Comparison of ENCODE assay signal across 8 cellular contexts in the genomic region with DNA sequence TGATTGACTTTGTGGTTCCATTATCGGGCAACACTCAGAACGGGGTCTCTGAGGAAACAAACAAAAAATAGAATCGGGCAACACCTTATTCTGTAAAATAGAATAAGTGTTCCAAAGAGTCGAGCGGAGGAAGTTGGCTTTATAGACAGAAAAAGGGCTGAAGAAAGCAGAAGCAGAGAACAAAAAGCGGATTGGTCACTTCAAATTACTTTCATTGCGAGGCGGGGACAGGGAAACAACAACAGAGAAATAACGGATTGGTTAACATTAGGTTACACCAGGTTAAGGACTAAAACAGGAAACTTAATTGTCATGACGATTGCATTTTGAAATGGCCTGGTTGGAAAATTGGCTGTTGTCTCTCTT. TPM values are rescaled to one million over a fixed set of nuclear protein-coding genes. Genes with fewer than 3 reads are reported as not detected.
DNase-seq lines count a peak whose midpoint lies in the region; ATAC-seq, FAIRE-seq and TF ChIP-seq lines count a peak whose summit lies in the region.

No MANE protein-coding gene starts in this region.

- H3K36me3 ChIP-seq in HepG2 (replicated peaks in 1 of 2; ENCODE audit: control insufficient read depth in 1 of 2, insufficient read depth in 2 of 2, low read length in 2 of 2), result no peaks in the 10 kb centered on the region

- no peak for TF ChIP-seq RAD21 in HepG2 (CRISPR knock-in tag; IDR thresholded peaks at IDR 0.05)

- FAIRE-seq in HepG2 (lab: Jason Lieb, UNC), result peak; percentile 51

- BruUV-seq in HepG2 (replicated peaks; lab: Mats Ljungman, UMichigan), result TSS peak; percentile 97

- TF ChIP-seq POLR2A in HepG2 (IDR thresholded peaks at IDR 0.05; ENCODE audit: insufficient read depth in 1 of 2, low read depth in 2 of 2, low read length in 2 of 2), result no peak

- 0 out of 2 replicates have a peak, but pooled peaks cover 3% of the 10 kb centered on the region for H4K20me1 ChIP-seq in HepG2 (ENCODE audit: insufficient read depth, low read length)

- POLR2A ChIA-PET in HepG2 (lab: Yijun Ruan, JAX), result interaction anchor here (0.8 to 1.5 kb wide), 9 partner anchors 11 to 274 kb away, joined by 3 to 12 read pairs (median 4); a partner anchor contains a TSS

- H2AFZ ChIP-seq in HepG2 (ENCODE audit: low read length), result peak overlapping the region; percentile 100

- DNase-seq in activated CD4-positive, alpha-beta T cell treated with anti-CD3 and anti-CD28 coated beads for 48 hours, result peak; percentile 6
- DNase-seq in activated CD4-positive, alpha-beta T cell treated with anti-CD3 and anti-CD28 coated beads, Interleukin-2, amount 50 U/mL, for 4 hours, result no peak
- DNase-seq in SIG-M5 (lab: John Stamatoyannopoulos, UW), result peak; percentile 72
- DNase-seq in dedifferentiated amniotic fluid mesenchymal stem cell (ENCODE audit: extremely low spot score), result peak; percentile 50
- no peak for DNase-seq in HepG2 (ENCODE audit: low spot score)
- DNase-seq in substantia nigra (lab: John Stamatoyannopoulos, UW), result peak in 7 of 49 donors; percentile 13 to 62 (median 31)
- DNase-seq in HPDE6-E6E7 (ENCODE audit: extremely low spot score), result no peak

- peak overlapping the region; percentile 84 for H3K9ac ChIP-seq in HepG2 (ENCODE audit: insufficient read depth, low read depth, low read length)

- H3K27me3 ChIP-seq in HepG2 (ENCODE audit: control insufficient read depth in 1 of 2, insufficient read depth in 2 of 2, low read length in 2 of 2), result no peaks in the 10 kb centered on the region

- H3K4me3 ChIP-seq in HepG2 (replicated peaks in 1 of 3; ENCODE audit: insufficient read depth in 1 of 3, low read depth in 2 of 3, low read length in 3 of 3), result peak overlapping the region; percentile 63 to 78 (median 73)

- peak overlapping the region; percentile 87 for H3K27ac ChIP-seq in HepG2 (ENCODE audit: extremely low read length, insufficient read depth, low read length)
- H3K27ac ChIP-seq in substantia nigra (ENCODE audit: low read depth, low read length, poor library complexity, severe bottlenecking), result peak overlapping the region; percentile 88

- no peak for TF ChIP-seq CTCF in HepG2 (CRISPR knock-in tag; IDR thresholded peaks at IDR 0.05)

- H3K4me2 ChIP-seq in HepG2 (ENCODE audit: low read depth, low read length), result peak overlapping the region; percentile 89

- CTCF ChIA-PET in HepG2 (lab: Yijun Ruan, JAX; ENCODE audit: low intra/inter-chr PET ratio, low total read pairs), result no interaction called here

- H3K79me2 ChIP-seq in HepG2 (ENCODE audit: insufficient read depth, low read length), result peaks cover 4% of the 10 kb centered on the region

- TF ChIP-seq EP300 in HepG2 (IDR thresholded peaks at IDR 0.05; ENCODE audit: low read depth in 2 of 2, low read length in 2 of 2) (no peak), HepG2 (CRISPR knock-in tag; IDR thresholded peaks at IDR 0.05; ENCODE audit: borderline replicate concordance) (no peak)

- H3K9me3 ChIP-seq in HepG2 (ENCODE audit: low read length), result no peaks in the 10 kb centered on the region

- WGBS in HepG2 (ENCODE audit: low lambda C conversion rate), result 3% methylated on average over 10 of the region's 10 CpGs

- H3K4me1 ChIP-seq in HepG2 (ENCODE audit: insufficient read depth, low read length), result peaks cover 43% of the 10 kb centered on the region

- in situ Hi-C loops in HepG2 (cut with HindIII; ENCODE audit: extremely low pct_ligation_motif_present, low pct_unique_long_range_greater_than_20kb), result no loop called here

- ATAC-seq in HG03354 (IDR thresholded peaks at IDR 0.05; ENCODE audit: poor library complexity, severe bottlenecking, unreplicated experiment), result peak; percentile 1
- ATAC-seq in HepG2, result no peak

- intact Hi-C loops in HepG2 (cut with micrococcal nuclease; ENCODE audit: unreplicated experiment), result loop anchor here (2.0 to 10.0 kb wide), 4 partner anchors 78 to 400 kb away; a partner anchor contains a TSS

TF ChIP-seq in HepG2, 621 proteins besides CTCF, POLR2A, EP300 and RAD21:
- TF ChIP-seq ZNF878 (CRISPR knock-in tag; IDR thresholded peaks at IDR 0.05) (0 out of 2 replicates have a peak, but pooled peaks have one; percentile 35), MTA1 (CRISPR knock-in tag; IDR thresholded peaks at IDR 0.05; ENCODE audit: borderline replicate concordance) (no peak)

RNA-seq across cellular contexts. Expression of a gene that starts 0.4 kb away (rescaled TPM):
- total RNA-seq in HepG2 (2016; rRNA removed; fragmentation: Illumina TruSeq; extraction: Trizol), result 16.4 and 17.3 TPM in 2 replicates
- 9.0 and 11.1 TPM in 2 replicates for total RNA-seq in HepG2 (2016; cell fraction: cytosol; rRNA removed; fragmentation: Illumina TruSeq; extraction: Trizol; ENCODE audit: low read depth)
- total RNA-seq in HepG2 (2016; cell fraction: insoluble cytoplasmic fraction; rRNA removed; fragmentation: Illumina TruSeq; extraction: Trizol), result 15.4 and 18.9 TPM in 2 replicates
- 11.9 and 12.0 TPM in 2 replicates for total RNA-seq in HepG2 (2016; cell fraction: membrane; rRNA removed; fragmentation: Illumina TruSeq; extraction: Trizol)
- 17.7 and 19.0 TPM in 2 replicates for total RNA-seq in HepG2 (2016; cell fraction: nucleus; rRNA removed; fragmentation: Illumina TruSeq; extraction: Trizol)
- 8.2 and 10.1 TPM in 2 replicates for polyA plus RNA-seq in HepG2 (2011; rRNA removed)
- polyA plus RNA-seq in HepG2 (2011; cell fraction: cytosol; rRNA removed), result 6.9 and 8.4 TPM in 2 replicates
- polyA plus RNA-seq in HepG2 (2011; cell fraction: nucleus; rRNA removed), result 3.6 TPM in 2 replicates
- polyA plus RNA-seq in HepG2 (2012), result 3.2 and 6.3 TPM in 2 replicates
- 6.6 and 7.7 TPM in 2 replicates for polyA plus RNA-seq in HepG2 (2016; cell fraction: cytosol; fragmentation: Illumina TruSeq; extraction: Trizol; ENCODE audit: low read depth)
- polyA plus RNA-seq in HepG2 (2016; cell fraction: insoluble cytoplasmic fraction; fragmentation: Illumina TruSeq; extraction: Trizol; ENCODE audit: low read depth), result 14.8 and 18.0 TPM in 2 replicates
- polyA plus RNA-seq in HepG2 (2016; cell fraction: membrane; fragmentation: Illumina TruSeq; extraction: Trizol; ENCODE audit: low read depth), result 7.8 and 9.6 TPM in 2 replicates
- 21.1 and 24.4 TPM in 2 replicates for polyA plus RNA-seq in HepG2 (2016; cell fraction: nucleus; fragmentation: Illumina TruSeq; extraction: Trizol; ENCODE audit: insufficient read depth, low read depth)
- 11.1 and 21.4 TPM in 2 replicates for polyA minus RNA-seq in HepG2 (2011; rRNA and poly(A)+ RNA removed; ENCODE audit: low replicate concordance)
- 4.1 and 4.9 TPM in 2 replicates for polyA minus RNA-seq in HepG2 (2011; cell fraction: cytosol; rRNA and poly(A)+ RNA removed)
- polyA minus RNA-seq in HepG2 (2011; cell fraction: nucleus; rRNA and poly(A)+ RNA removed), result 14.9 and 18.2 TPM in 2 replicates

RNA-seq across cellular contexts. Expression of a gene that starts 49.6 kb away (rescaled TPM):
- total RNA-seq in HepG2 (2016; rRNA removed; fragmentation: Illumina TruSeq; extraction: Trizol), result not detected in 2 replicates
- not detected in 2 replicates for total RNA-seq in HepG2 (2016; cell fraction: cytosol; rRNA removed; fragmentation: Illumina TruSeq; extraction: Trizol; ENCODE audit: low read depth)
- total RNA-seq in HepG2 (2016; cell fraction: insoluble cytoplasmic fraction; rRNA removed; fragmentation: Illumina TruSeq; extraction: Trizol), result 0.04 TPM in 1 of 2 replicates, not detected in the other
- total RNA-seq in HepG2 (2016; cell fraction: membrane; rRNA removed; fragmentation: Illumina TruSeq; extraction: Trizol), result not detected in 2 replicates
- not detected in 2 replicates for total RNA-seq in HepG2 (2016; cell fraction: nucleus; rRNA removed; fragmentation: Illumina TruSeq; extraction: Trizol)
- not detected in 2 replicates for polyA plus RNA-seq in HepG2 (2011; rRNA removed)
- not detected in 2 replicates for polyA plus RNA-seq in HepG2 (2011; cell fraction: cytosol; rRNA removed)
- polyA plus RNA-seq in HepG2 (2011; cell fraction: nucleus; rRNA removed), result not detected in 2 replicates
- polyA plus RNA-seq in HepG2 (2012), result not detected in 2 replicates
- polyA plus RNA-seq in HepG2 (2016; cell fraction: cytosol; fragmentation: Illumina TruSeq; extraction: Trizol; ENCODE audit: low read depth), result not detected in 2 replicates
- polyA plus RNA-seq in HepG2 (2016; cell fraction: insoluble cytoplasmic fraction; fragmentation: Illumina TruSeq; extraction: Trizol; ENCODE audit: low read depth), result not detected in 2 replicates
- polyA plus RNA-seq in HepG2 (2016; cell fraction: membrane; fragmentation: Illumina TruSeq; extraction: Trizol; ENCODE audit: low read depth), result not detected in 2 replicates
- not detected in 2 replicates for polyA plus RNA-seq in HepG2 (2016; cell fraction: nucleus; fragmentation: Illumina TruSeq; extraction: Trizol; ENCODE audit: insufficient read depth, low read depth)
- 3.5 TPM in 1 of 2 replicates, not detected in the other for polyA minus RNA-seq in HepG2 (2011; rRNA and poly(A)+ RNA removed; ENCODE audit: low replicate concordance)
- polyA minus RNA-seq in HepG2 (2011; cell fraction: cytosol; rRNA and poly(A)+ RNA removed), result not detected in 2 replicates
- 0.26 TPM in 1 of 2 replicates, not detected in the other for polyA minus RNA-seq in HepG2 (2011; cell fraction: nucleus; rRNA and poly(A)+ RNA removed)

Comparison
In these comparisons a context has a peak if more than half of its experiments do, and no peak if none do; other contexts are left out.
1. DNase-seq: peak in activated CD4-positive, alpha-beta T cell treated with anti-CD3 and anti-CD28 coated beads for 48 hours (single experiment), SIG-M5 (single experiment) and dedifferentiated amniotic fluid mesenchymal stem cell (single experiment); none in activated CD4-positive, alpha-beta T cell treated with anti-CD3 and anti-CD28 coated beads, Interleukin-2, amount 50 U/mL, for 4 hours (0 of 2), HepG2 (single experiment) and HPDE6-E6E7 (single experiment).